In the genomic region with DNA sequence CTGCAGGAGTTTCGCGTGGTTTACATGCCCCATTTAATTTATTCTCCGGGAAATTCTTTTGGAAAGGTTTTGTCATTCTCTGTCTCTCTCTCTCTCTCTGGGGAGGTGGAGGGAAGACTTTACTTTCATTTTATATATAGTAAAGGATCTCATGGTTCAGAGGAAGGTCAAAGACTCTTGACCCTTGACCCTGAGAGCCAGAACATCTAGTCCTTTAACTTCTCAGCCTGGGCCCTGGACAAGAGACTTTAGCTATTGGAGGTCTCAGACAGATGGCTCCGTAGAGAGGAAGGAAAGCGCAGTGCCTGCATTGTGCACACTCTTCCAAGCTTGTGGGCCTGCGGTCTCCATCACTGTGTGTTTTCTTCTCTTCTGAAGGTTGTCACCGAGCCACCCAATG, we compare ENCODE assay signal across 14 cellular contexts.
"Had no signal": no experiment of that assay in that cellular context is flagged by ENCODE, and none has a peak within 500 bp of the region (broad histone marks: within the 10 kb centered on the region; RNA-seq: fewer than 3 reads in every experiment).

No MANE protein-coding gene starts in this region.

- H3K27ac ChIP-seq: PC-9, Peyer's patch, SJSA1, SK-N-MC had no signal

- H3K9me3 ChIP-seq: Peyer's patch, SJSA1 had no signal

- H3K4me2 ChIP-seq: PC-9 had no signal

- H3K4me1 ChIP-seq: Peyer's patch, SJSA1 had no signal

- H3K27me3 ChIP-seq: Peyer's patch, SJSA1 had no signal

- H3K4me3 ChIP-seq: PC-9, Peyer's patch, SJSA1, SK-N-MC had no signal

- H3K36me3 ChIP-seq: Peyer's patch, SJSA1 had no signal

- DNase-seq: IMR-90; NCI-H2081 treated with DMSO at 0.1 percent for 48 hours; NCI-H2171; NCI-H226; NCI-H446; NCI-H524 treated with DMSO at 0.1 percent for 48 hours; NCI-H774; NK-92 treated with Interleukin-12 subunit alpha and Interleukin-12 subunit beta, amount 100 ng/mL, for 24 hours; PC-9; Peyer's patch; Right ventricle myocardium superior; SIG-M5 had no signal

- H2AFZ ChIP-seq: PC-9 had no signal
